In the genomic region with DNA sequence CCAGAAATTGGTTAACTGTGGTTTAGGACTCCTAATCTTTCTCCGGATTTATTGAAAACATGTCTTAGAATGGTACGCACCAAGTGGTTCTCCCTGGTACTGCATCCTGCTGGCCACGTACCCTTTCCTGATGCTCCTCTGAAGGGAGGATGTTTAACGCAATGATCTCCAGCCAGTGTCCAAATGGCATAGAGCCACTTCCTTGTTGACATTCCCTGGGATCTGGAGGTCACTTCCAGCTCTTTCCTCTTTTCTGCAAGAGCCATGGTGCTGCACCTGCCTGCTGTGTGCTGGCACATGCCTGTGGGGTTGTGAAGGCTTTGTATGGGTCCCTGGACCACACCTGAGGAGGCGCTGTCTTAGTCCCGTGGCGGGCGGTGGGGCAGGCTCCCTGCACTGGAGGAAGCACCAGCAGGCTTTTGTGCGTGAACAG, we compare ENCODE assay signal across 8 cellular contexts. TPM values are rescaled to one million over a fixed set of nuclear protein-coding genes. Genes with fewer than 3 reads are reported as not detected.
DNase-seq lines count a peak whose midpoint lies in the region; ATAC-seq, FAIRE-seq and TF ChIP-seq lines count a peak whose summit lies in the region.

No MANE protein-coding gene starts in this region.

- ATAC-seq in GM18502 (IDR thresholded peaks at IDR 0.05; ENCODE audit: poor library complexity, unreplicated experiment) = no peak

- H3K4me1 Mint-ChIP-seq in neural crest cell = peaks cover 33% of the 10 kb centered on the region

- no peaks in the 10 kb centered on the region for H3K27me3 ChIP-seq in bronchial epithelial cell (ENCODE audit: control insufficient read depth, insufficient read depth, low read length)

- no peaks in the 10 kb centered on the region for H3K27me3 Mint-ChIP-seq in neural crest cell (ENCODE audit: low read depth)

- peak overlapping the region; percentile 87 for H3K27ac Mint-ChIP-seq in neural crest cell (ENCODE audit: unreplicated experiment)

- no peak overlapping the region for H3K4me3 ChIP-seq in bronchial epithelial cell (ENCODE audit: low read depth, low read length)

- H3K36me3 Mint-ChIP-seq in neural crest cell (ENCODE audit: low read depth) = peaks cover 6% of the 10 kb centered on the region

- no peak overlapping the region for H3K4me3 Mint-ChIP-seq in neural crest cell

- peak; percentile 49 for TF ChIP-seq CTCF in bronchial epithelial cell (IDR thresholded peaks at IDR 0.05; ENCODE audit: insufficient read depth, low read length, severe bottlenecking)
- peak; percentile 62 for TF ChIP-seq CTCF in neural crest cell (conservative IDR thresholded peaks at IDR 0.05)

- FAIRE-seq in bronchial epithelial cell (lab: Jason Lieb, UNC) = no peak

- no peaks in the 10 kb centered on the region for H3K9me3 Mint-ChIP-seq in neural crest cell

- peaks cover 2% of the 10 kb centered on the region for H3K36me3 ChIP-seq in bronchial epithelial cell (ENCODE audit: control insufficient read depth, insufficient read depth, low read length)

- DNase-seq in DMS153 (lab: John Stamatoyannopoulos, UW) (peak; percentile 92), LoVo (ENCODE audit: low spot score) (peak; percentile 16), bronchial epithelial cell (ENCODE audit: low read depth) (peak; percentile 33), neural crest cell (ENCODE audit: low read depth, low spot score) (peak; percentile 33), NCI-H774 (lab: John Stamatoyannopoulos, UW) (no peak), NCI-H526 treated with DMSO at 0.1 percent for 48 hours (lab: John Stamatoyannopoulos, UW) (no peak)
- DNase-seq in stimulated activated CD4-positive, alpha-beta T cell treated with anti-CD3 and anti-CD28 coated beads, Interleukin-2, amount 100 ng/mL, for 48 hours = no peak

RNA-seq across cellular contexts. Expression of a gene that starts 53.9 kb away (rescaled TPM):
- total RNA-seq in bronchial epithelial cell (31.9 and 37.4 TPM in 2 replicates), neural crest cell (57.1 and 58.0 TPM in 2 replicates)

Comparison
In these comparisons a context has a peak if more than half of its experiments do, and no peak if none do; other contexts are left out.
1. DNase-seq: peak in DMS153 (single experiment), LoVo (single experiment), bronchial epithelial cell (single experiment) and neural crest cell (single experiment); none in stimulated activated CD4-positive, alpha-beta T cell treated with anti-CD3 and anti-CD28 coated beads, Interleukin-2, amount 100 ng/mL, for 48 hours (0 of 2), NCI-H774 (single experiment) and NCI-H526 treated with DMSO at 0.1 percent for 48 hours (single experiment).